ENCODE assay signal across 30 cellular contexts in genomic region chr20:49818810-49819209, GRCh38.
"Had no signal": no experiment of that assay in that cellular context is flagged by ENCODE, and none has a peak within 500 bp of the region (broad histone marks: within the 10 kb centered on the region; RNA-seq: fewer than 3 reads in every experiment).

No MANE protein-coding gene starts in this region.

- H3K27ac Mint-ChIP-seq: memory B cell; naive B cell; progenitor cell of endocrine pancreas; stimulated activated naive CD8-positive, alpha-beta T cell treated with anti-CD3 and anti-CD28 coated beads, Interleukin-15, amount 100 ng/mL, for 72 hours had no signal

- H3K27me3 ChIP-seq: dorsolateral prefrontal cortex, foreskin keratinocyte, heart right ventricle, right lobe of liver, suprapubic skin, thyroid gland had no signal

- H3K27me3 Mint-ChIP-seq: memory B cell; naive B cell; progenitor cell of endocrine pancreas; stimulated activated naive CD8-positive, alpha-beta T cell treated with anti-CD3 and anti-CD28 coated beads, Interleukin-15, amount 100 ng/mL, for 72 hours had no signal

- H3K4me1 ChIP-seq: foreskin keratinocyte had no signal

- H3K4me3 Mint-ChIP-seq: immature natural killer cell; memory B cell; naive B cell; stimulated activated naive CD8-positive, alpha-beta T cell treated with anti-CD3 and anti-CD28 coated beads, Interleukin-15, amount 100 ng/mL, for 72 hours had no signal

- H3K4me3 ChIP-seq: dorsolateral prefrontal cortex, heart right ventricle, lung, right lobe of liver, suprapubic skin, thyroid gland had no signal

- H3K9me3 Mint-ChIP-seq: immature natural killer cell, memory B cell, naive B cell had no signal

- DNase-seq: caudate nucleus; cerebellar nuclear complex; cortex of kidney; dorsolateral prefrontal cortex; effector CD4-positive, alpha-beta T cell; foreskin keratinocyte; glutamatergic neuron; heart right ventricle; hippocampal formation; immature natural killer cell; islet precursor cell; kidney glomerular epithelial cell; left colon; left ventricle myocardium superior; naive B cell; right lobe of liver; small intestine; stimulated activated CD4-positive, alpha-beta T cell treated with anti-CD3 and anti-CD28 coated beads, Interleukin-12 subunit alpha, Interleukin-12 subunit beta, amount 100 ng/mL, for 4 hours; stimulated activated CD4-positive, alpha-beta T cell treated with anti-CD3 and anti-CD28 coated beads, Interleukin-1b, Interleukin-23, amount 100 ng/mL, for 48 hours; stimulated activated CD4-positive, alpha-beta T cell treated with anti-CD3 and anti-CD28 coated beads, Interleukin-4, amount 100 ng/mL, for 1 hour; stimulated activated CD8-positive, alpha-beta memory T cell treated with anti-CD3 and anti-CD28 coated beads, Interleukin-4, amount 100 ng/mL, for 48 hours; stimulated activated naive CD4-positive, alpha-beta T cell; stimulated activated naive CD8-positive, alpha-beta T cell treated with anti-CD3 and anti-CD28 coated beads, Interleukin-15, amount 100 ng/mL, for 72 hours; thyroid gland; trophoblast cell had no signal

- H3K27ac ChIP-seq: dorsolateral prefrontal cortex, foreskin keratinocyte, parathyroid adenoma, suprapubic skin had no signal

- ATAC-seq: foreskin keratinocyte; heart right ventricle; left colon; left ventricle myocardium superior; right lobe of liver; stimulated activated naive CD8-positive, alpha-beta T cell treated with anti-CD3 and anti-CD28 coated beads, Interleukin-15, amount 100 ng/mL, for 72 hours had no signal

- H3K9me3 ChIP-seq: right lobe of liver, suprapubic skin, thyroid gland had no signal
